In genomic region chr3:52238193-52238760, GRCh38 we compare ENCODE assay signal across 9 cellular contexts. TPM values are rescaled to one million over a fixed set of nuclear protein-coding genes. Genes with fewer than 3 reads are reported as not detected.
A peak's percentile ranks its signal among the peaks of the same experiment; 100 is the strongest.
DNase-seq lines count a peak whose midpoint lies in the region; ATAC-seq and FAIRE-seq lines count a peak whose summit lies in the region.
"Had no signal": no experiment of that assay in that cellular context is flagged by ENCODE, and none has a peak within 500 bp of the region (broad histone marks: within the 10 kb centered on the region; RNA-seq: fewer than 3 reads in every experiment).

No MANE protein-coding gene starts in this region.

- peak overlapping the region; percentile 93 for H3K4me3 ChIP-seq in thymus (ENCODE audit: low read length)

- no peaks in the 10 kb centered on the region for H3K9me3 ChIP-seq in thymus (ENCODE audit: control insufficient read depth)

- H3K36me3 ChIP-seq in thymus (ENCODE audit: control insufficient read depth, insufficient read depth) = peaks cover 28% of the 10 kb centered on the region

- WGBS in thymus = 28% methylated on average over 11 of the region's 11 CpGs

- peak overlapping the region; percentile 75 for H3K27ac ChIP-seq in angular gyrus (ENCODE audit: low read depth, low read length)
- H3K27ac ChIP-seq in thymus (ENCODE audit: low read depth) = peak overlapping the region; percentile 96

- DNase-seq in GM18507 (ENCODE audit: extremely low spot score, insufficient read length, low read depth) = no peak
- no peak for DNase-seq in HTR-8/SVneo (ENCODE audit: insufficient read length, low spot score)
- no peak for DNase-seq in left lobe of liver (ENCODE audit: low spot score)

- peak; percentile 44 for FAIRE-seq in GM18507 (lab: Jason Lieb, UNC)
- FAIRE-seq in HTR-8/SVneo (lab: Jason Lieb, UNC) = peak; percentile 92

- peaks cover 28% of the 10 kb centered on the region for H3K4me1 ChIP-seq in thymus (ENCODE audit: control insufficient read depth, insufficient read depth, low read length)

- ATAC-seq in left lobe of liver = peak; percentile 18
- no peak for ATAC-seq in HG03520 (IDR thresholded peaks at IDR 0.05; ENCODE audit: unreplicated experiment)
- ATAC-seq in GM21423 (IDR thresholded peaks at IDR 0.05; ENCODE audit: unreplicated experiment) = no peak
- no peak for ATAC-seq in GM19452 (IDR thresholded peaks at IDR 0.05; ENCODE audit: unreplicated experiment)

- H3K27me3 ChIP-seq in thymus (ENCODE audit: control insufficient read depth, insufficient read depth) = no peaks in the 10 kb centered on the region

RNA-seq across cellular contexts. Expression of gene TWF2, which starts 0.7 kb away (rescaled TPM):
- 16.8 TPM for total RNA-seq in left lobe of liver
- 62.6 TPM for polyA plus RNA-seq in thymus

RNA-seq across cellular contexts. Expression of gene PPM1M, which starts 7.3 kb away (rescaled TPM):
- total RNA-seq in left lobe of liver = 4.2 TPM
- polyA plus RNA-seq in thymus = 65.0 TPM

RNA-seq across cellular contexts. Expression of gene TLR9, which starts 12.8 kb away (rescaled TPM):
- total RNA-seq in left lobe of liver = not detected
- polyA plus RNA-seq in thymus = 0.59 TPM
- total RNA-seq: subcutaneous adipose tissue had no signal

RNA-seq across cellular contexts. Expression of gene WDR82, which starts 40.2 kb away (rescaled TPM):
- total RNA-seq in left lobe of liver = 18.6 TPM
- polyA plus RNA-seq in thymus = 47.4 TPM

RNA-seq across cellular contexts. Expression of gene ALAS1, which starts 40.3 kb away (rescaled TPM):
- total RNA-seq in left lobe of liver = 187 TPM
- 22.8 TPM for polyA plus RNA-seq in thymus
